In genomic region chr21:33690874-33691273, GRCh38 we compare ENCODE assay signal across 2 cellular contexts.
TF ChIP-seq lines count a peak whose summit lies in the region.

No MANE protein-coding gene starts in this region.

TF ChIP-seq in GM23338, 12 proteins besides CTCF, POLR2A, EP300 and RAD21:
- TF ChIP-seq EZH2phosphoT487 (IDR thresholded peaks at IDR 0.05; ENCODE audit: unreplicated experiment) (no peak), STAT1 (IDR thresholded peaks at IDR 0.05; ENCODE audit: unreplicated experiment) (no peak), ZNF331 (CRISPR knock-in tag; IDR thresholded peaks at IDR 0.05; ENCODE audit: low read depth) (no peak), CREB1 (CRISPR knock-in tag; IDR thresholded peaks at IDR 0.05; ENCODE audit: low read depth) (no peak), JUNB (IDR thresholded peaks at IDR 0.05; ENCODE audit: unreplicated experiment) (no peak), NANOG (IDR thresholded peaks at IDR 0.05; ENCODE audit: borderline replicate concordance) (no peak), EZH2 (IDR thresholded peaks at IDR 0.05; ENCODE audit: low read depth, unreplicated experiment) (no peak), ETS1 (IDR thresholded peaks at IDR 0.05) (no peak), POLR2AphosphoS5 (IDR thresholded peaks at IDR 0.05; ENCODE audit: low read depth) (no peak), REST (IDR thresholded peaks at IDR 0.05; ENCODE audit: unreplicated experiment) (no peak), ZNF114 (CRISPR knock-in tag; IDR thresholded peaks at IDR 0.05) (no peak)
- TF ChIP-seq, protein P1, sequence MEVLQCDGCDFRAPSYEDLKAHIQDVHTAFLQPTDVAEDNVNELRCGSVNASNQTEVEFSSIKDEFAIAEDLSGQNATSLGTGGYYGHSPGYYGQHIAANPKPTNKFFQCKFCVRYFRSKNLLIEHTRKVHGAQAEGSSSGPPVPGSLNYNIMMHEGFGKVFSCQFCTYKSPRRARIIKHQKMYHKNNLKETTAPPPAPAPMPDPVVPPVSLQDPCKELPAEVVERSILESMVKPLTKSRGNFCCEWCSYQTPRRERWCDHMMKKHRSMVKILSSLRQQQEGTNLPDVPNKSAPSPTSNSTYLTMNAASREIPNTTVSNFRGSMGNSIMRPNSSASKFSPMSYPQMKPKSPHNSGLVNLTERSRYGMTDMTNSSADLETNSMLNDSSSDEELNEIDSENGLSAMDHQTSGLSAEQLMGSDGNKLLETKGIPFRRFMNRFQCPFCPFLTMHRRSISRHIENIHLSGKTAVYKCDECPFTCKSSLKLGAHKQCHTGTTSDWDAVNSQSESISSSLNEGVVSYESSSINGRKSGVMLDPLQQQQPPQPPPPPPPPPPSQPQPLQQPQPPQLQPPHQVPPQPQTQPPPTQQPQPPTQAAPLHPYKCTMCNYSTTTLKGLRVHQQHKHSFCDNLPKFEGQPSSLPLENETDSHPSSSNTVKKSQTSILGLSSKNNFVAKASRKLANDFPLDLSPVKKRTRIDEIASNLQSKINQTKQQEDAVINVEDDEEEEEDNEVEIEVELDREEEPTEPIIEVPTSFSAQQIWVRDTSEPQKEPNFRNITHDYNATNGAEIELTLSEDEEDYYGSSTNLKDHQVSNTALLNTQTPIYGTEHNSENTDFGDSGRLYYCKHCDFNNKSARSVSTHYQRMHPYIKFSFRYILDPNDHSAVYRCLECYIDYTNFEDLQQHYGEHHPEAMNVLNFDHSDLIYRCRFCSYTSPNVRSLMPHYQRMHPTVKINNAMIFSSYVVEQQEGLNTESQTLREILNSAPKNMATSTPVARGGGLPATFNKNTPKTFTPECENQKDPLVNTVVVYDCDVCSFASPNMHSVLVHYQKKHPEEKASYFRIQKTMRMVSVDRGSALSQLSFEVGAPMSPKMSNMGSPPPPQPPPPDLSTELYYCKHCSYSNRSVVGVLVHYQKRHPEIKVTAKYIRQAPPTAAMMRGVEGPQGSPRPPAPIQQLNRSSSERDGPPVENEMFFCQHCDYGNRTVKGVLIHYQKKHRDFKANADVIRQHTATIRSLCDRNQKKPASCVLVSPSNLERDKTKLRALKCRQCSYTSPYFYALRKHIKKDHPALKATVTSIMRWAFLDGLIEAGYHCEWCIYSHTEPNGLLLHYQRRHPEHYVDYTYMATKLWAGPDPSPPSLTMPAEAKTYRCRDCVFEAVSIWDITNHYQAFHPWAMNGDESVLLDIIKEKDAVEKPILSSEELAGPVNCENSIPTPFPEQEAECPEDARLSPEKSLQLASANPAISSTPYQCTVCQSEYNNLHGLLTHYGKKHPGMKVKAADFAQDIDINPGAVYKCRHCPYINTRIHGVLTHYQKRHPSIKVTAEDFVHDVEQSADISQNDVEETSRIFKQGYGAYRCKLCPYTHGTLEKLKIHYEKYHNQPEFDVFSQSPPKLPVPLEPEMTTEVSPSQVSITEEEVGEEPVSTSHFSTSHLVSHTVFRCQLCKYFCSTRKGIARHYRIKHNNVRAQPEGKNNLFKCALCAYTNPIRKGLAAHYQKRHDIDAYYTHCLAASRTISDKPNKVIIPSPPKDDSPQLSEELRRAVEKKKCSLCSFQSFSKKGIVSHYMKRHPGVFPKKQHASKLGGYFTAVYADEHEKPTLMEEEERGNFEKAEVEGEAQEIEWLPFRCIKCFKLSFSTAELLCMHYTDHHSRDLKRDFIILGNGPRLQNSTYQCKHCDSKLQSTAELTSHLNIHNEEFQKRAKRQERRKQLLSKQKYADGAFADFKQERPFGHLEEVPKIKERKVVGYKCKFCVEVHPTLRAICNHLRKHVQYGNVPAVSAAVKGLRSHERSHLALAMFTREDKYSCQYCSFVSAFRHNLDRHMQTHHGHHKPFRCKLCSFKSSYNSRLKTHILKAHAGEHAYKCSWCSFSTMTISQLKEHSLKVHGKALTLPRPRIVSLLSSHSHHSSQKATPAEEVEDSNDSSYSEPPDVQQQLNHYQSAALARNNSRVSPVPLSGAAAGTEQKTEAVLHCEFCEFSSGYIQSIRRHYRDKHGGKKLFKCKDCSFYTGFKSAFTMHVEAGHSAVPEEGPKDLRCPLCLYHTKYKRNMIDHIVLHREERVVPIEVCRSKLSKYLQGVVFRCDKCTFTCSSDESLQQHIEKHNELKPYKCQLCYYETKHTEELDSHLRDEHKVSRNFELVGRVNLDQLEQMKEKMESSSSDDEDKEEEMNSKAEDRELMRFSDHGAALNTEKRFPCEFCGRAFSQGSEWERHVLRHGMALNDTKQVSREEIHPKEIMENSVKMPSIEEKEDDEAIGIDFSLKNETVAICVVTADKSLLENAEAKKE (CRISPR knock-in tag; IDR thresholded peaks at IDR 0.05), result no peak
TF ChIP-seq in GM23338: peak in this region for 0.

TF ChIP-seq in H1, 55 proteins besides CTCF, POLR2A, EP300 and RAD21:
- no peak for TF ChIP-seq PHF8 (conservative IDR thresholded peaks at IDR 0.05; ENCODE audit: low read depth, low read length)
- TF ChIP-seq SAP30 (IDR thresholded peaks at IDR 0.05; ENCODE audit: insufficient read depth, insufficient replicate concordance, low read length), result no peak
- TF ChIP-seq KDM4A (IDR thresholded peaks at IDR 0.05; ENCODE audit: low read depth, low read length, severe bottlenecking), result no peak
- no peak for TF ChIP-seq GTF2F1 (IDR thresholded peaks at IDR 0.05; ENCODE audit: borderline replicate concordance, low read depth, low read length)
- no peak for TF ChIP-seq CHD2 (IDR thresholded peaks at IDR 0.05; ENCODE audit: low read length)
- no peak for TF ChIP-seq TAF1 (IDR thresholded peaks at IDR 0.05; ENCODE audit: low read depth, low read length)
- TF ChIP-seq SP2 (IDR thresholded peaks at IDR 0.05; ENCODE audit: low read length), result no peak
- TF ChIP-seq SRF (IDR thresholded peaks at IDR 0.05; ENCODE audit: low read depth, low read length), result no peak
- no peak for TF ChIP-seq TEAD4 (IDR thresholded peaks at IDR 0.05; ENCODE audit: low read depth, low read length)
- no peak for TF ChIP-seq POLR2AphosphoS5 (IDR thresholded peaks at IDR 0.05; ENCODE audit: low read depth, low read length)
- no peak for TF ChIP-seq SIRT6 (IDR thresholded peaks at IDR 0.05; ENCODE audit: low read length)
- no peak for TF ChIP-seq POU5F1 (IDR thresholded peaks at IDR 0.05; ENCODE audit: low read depth, low read length)
- no peak for TF ChIP-seq BCL11A (IDR thresholded peaks at IDR 0.05; ENCODE audit: low read depth in 2 of 2, low read length in 2 of 2)
- TF ChIP-seq KDM5A (IDR thresholded peaks at IDR 0.05; ENCODE audit: low read length), result no peak
- no peak for TF ChIP-seq GABPA (IDR thresholded peaks at IDR 0.05; ENCODE audit: borderline replicate concordance, insufficient read depth, low read length)
- no peak for TF ChIP-seq RNF2 (IDR thresholded peaks at IDR 0.05; ENCODE audit: borderline replicate concordance, low read depth, low read length, missing control alignments, poor library complexity, severe bottlenecking)
- no peak for TF ChIP-seq ZNF274 (IDR thresholded peaks at IDR 0.05; ENCODE audit: borderline replicate concordance, extremely low read depth, low read length)
- TF ChIP-seq CBX5 (IDR thresholded peaks at IDR 0.05; ENCODE audit: low read depth, low read length), result no peak
- TF ChIP-seq SUZ12 (IDR thresholded peaks at IDR 0.05; ENCODE audit: low read length), result no peak
